In genomic region chr1:189921613-189922012, GRCh38 we compare ENCODE assay signal across 29 cellular contexts.
"Had no signal": no experiment of that assay in that cellular context is flagged by ENCODE, and none has a peak within 500 bp of the region (broad histone marks: within the 10 kb centered on the region; RNA-seq: fewer than 3 reads in every experiment).

No MANE protein-coding gene starts in this region.

- H3K36me3 ChIP-seq: ascending aorta, breast epithelium, cardiac muscle cell, colonic mucosa, esophagus squamous epithelium, gastroesophageal sphincter, WERI-Rb-1 had no signal

- ATAC-seq: activated CD4-positive, alpha-beta T cell treated with anti-CD3 and anti-CD28 coated beads for 36 hours; activated CD8-positive, alpha-beta memory T cell treated with anti-CD3 and anti-CD28 coated beads, Interleukin-2, amount 10 ng/mL, durations not matched to agents 7 days and 5 days; activated CD8-positive, alpha-beta T cell treated with anti-CD3 and anti-CD28 coated beads, Interleukin-2, amount 10 ng/mL, durations not matched to agents 7 days and 5 days; activated naive CD4-positive, alpha-beta T cell treated with anti-CD3 and anti-CD28 coated beads, Interleukin-2, amount 50 U/mL, for 72 hours; gastroesophageal sphincter; T-helper 17 cell had no signal

- H3K27ac ChIP-seq: ascending aorta, breast epithelium, cardiac muscle cell, colonic mucosa, epithelial cell of prostate, esophagus squamous epithelium, gastroesophageal sphincter, WERI-Rb-1 had no signal

- H3K4me1 ChIP-seq: ascending aorta, breast epithelium, colonic mucosa, esophagus squamous epithelium, gastroesophageal sphincter had no signal

- H3K4me3 ChIP-seq: ascending aorta, breast epithelium, cardiac muscle cell, colonic mucosa, esophagus squamous epithelium, gastroesophageal sphincter had no signal

- H3K9me3 ChIP-seq: ascending aorta, colonic mucosa, gastroesophageal sphincter had no signal

- DNase-seq: activated CD4-positive, alpha-beta memory T cell treated with anti-CD3 and anti-CD28 coated beads for 36 hours; activated CD4-positive, alpha-beta T cell treated with anti-CD3 and anti-CD28 coated beads for 36 hours; activated CD4-positive, alpha-beta T cell treated with anti-CD3 and anti-CD28 coated beads, Interleukin-2, amount 10 ng/mL, durations not matched to agents 24 days and 14 days; activated CD4-positive, CD25-positive, alpha-beta regulatory T cell; activated CD4-positive, CD25-positive, alpha-beta regulatory T cell treated with anti-CD3 and anti-CD28 coated beads, Interleukin-2, amount 50 U/mL, for 72 hours; activated CD8-positive, alpha-beta memory T cell treated with anti-CD3 and anti-CD28 coated beads, Interleukin-2, amount 10 ng/mL, durations not matched to agents 7 days and 5 days; activated CD8-positive, alpha-beta memory T cell treated with anti-CD3 and anti-CD28 coated beads, Interleukin-2, amount 50 U/mL, for 4 hours; activated CD8-positive, alpha-beta T cell treated with anti-CD3 and anti-CD28 coated beads, Interleukin-2, amount 10 ng/mL, durations not matched to agents 7 days and 5 days; activated effector memory CD4-positive, alpha-beta T cell treated with anti-CD3 and anti-CD28 coated beads, Interleukin-2, amount 50 U/mL, for 16 hours; activated naive CD4-positive, alpha-beta T cell treated with anti-CD3 and anti-CD28 coated beads for 36 hours; activated naive CD8-positive, alpha-beta T cell treated with anti-CD3 and anti-CD28 coated beads, Interleukin-2, amount 10 ng/mL, durations not matched to agents 7 days and 5 days; activated T-cell treated with anti-CD3 and anti-CD28 coated beads, Interleukin-2, amount 50 U/mL, for 1 hour; activated T-cell treated with anti-CD3 and anti-CD28 coated beads, Interleukin-2, amount 50 U/mL, for 48 hours; central memory CD4-positive, alpha-beta T cell; cerebellar nuclear complex; colonic mucosa; effector CD8-positive, alpha-beta T cell; esophagus squamous epithelium; foreskin melanocyte; T-helper 1 cell; T-helper 17 cell; T1000; WERI-Rb-1 had no signal

- H3K27me3 ChIP-seq: ascending aorta, breast epithelium, cardiac muscle cell, colonic mucosa, esophagus squamous epithelium, gastroesophageal sphincter had no signal
